ENCODE assay signal across 10 cellular contexts in genomic region chr7:94375713-94376112, GRCh38. TPM values are rescaled to one million over a fixed set of nuclear protein-coding genes. Genes with fewer than 3 reads are reported as not detected.
DNase-seq lines count a peak whose midpoint lies in the region; ATAC-seq, FAIRE-seq and TF ChIP-seq lines count a peak whose summit lies in the region.
"Had no signal": no experiment of that assay in that cellular context is flagged by ENCODE, and none has a peak within 500 bp of the region (broad histone marks: within the 10 kb centered on the region; RNA-seq: fewer than 3 reads in every experiment).

No MANE protein-coding gene starts in this region.

- H3K36me3 ChIP-seq in esophagus muscularis mucosa, result no peaks in the 10 kb centered on the region
- H3K36me3 ChIP-seq in mucosa of rectum (ENCODE audit: control insufficient read depth in 2 of 2, insufficient read depth in 2 of 2, low read length in 2 of 2), result no peaks in the 10 kb centered on the region
- no peaks in the 10 kb centered on the region for H3K36me3 ChIP-seq in aorta (ENCODE audit: control insufficient read depth in 1 of 2, insufficient read depth in 2 of 2, low read length in 1 of 2)

- no peak for TF ChIP-seq POLR2A in esophagus muscularis mucosa (IDR thresholded peaks at IDR 0.05; ENCODE audit: low read depth)
- TF ChIP-seq POLR2A in GM12891 (IDR thresholded peaks at IDR 0.05; ENCODE audit: low read depth, low read length), result no peak

- peaks cover 0 to 3% of the 10 kb centered on the region in 2 donors for H3K27me3 Mint-ChIP-seq in natural killer cell (ENCODE audit: low read depth in 2 of 2)
- H3K27me3 Mint-ChIP-seq: stimulated activated naive CD8-positive, alpha-beta T cell treated with anti-CD3 and anti-CD28 coated beads, Interleukin-15, amount 100 ng/mL, for 72 hours had no signal

- no peak for TF ChIP-seq EP300 in esophagus muscularis mucosa (IDR thresholded peaks at IDR 0.05)

- H3K4me3 ChIP-seq in esophagus muscularis mucosa, result peak overlapping the region; percentile 30 to 43 (median 37)
- H3K4me3 ChIP-seq in mucosa of rectum (ENCODE audit: low read length in 2 of 2), result peak overlapping the region in 1 of 2 donors; percentile 34
- H3K4me3 ChIP-seq in aorta (ENCODE audit: low read length in 2 of 2), result peak overlapping the region; percentile 26 to 63

- H3K4me1 ChIP-seq in esophagus muscularis mucosa (peaks cover 17 to 54% (median 40%) of the 10 kb centered on the region in 4 donors), mucosa of rectum (ENCODE audit: control insufficient read depth in 2 of 2, insufficient read depth in 2 of 2, low read length in 2 of 2) (peaks cover 0 to 3% of the 10 kb centered on the region in 2 donors), aorta (ENCODE audit: control insufficient read depth in 1 of 2, insufficient read depth in 2 of 2, low read length in 2 of 2) (peaks cover 0 to 11% of the 10 kb centered on the region in 2 donors)

- H3K27ac Mint-ChIP-seq in natural killer cell, result no peak overlapping the region
- H3K27ac Mint-ChIP-seq: stimulated activated naive CD8-positive, alpha-beta T cell treated with anti-CD3 and anti-CD28 coated beads, Interleukin-15, amount 100 ng/mL, for 72 hours had no signal

- no peaks in the 10 kb centered on the region for H3K9me3 ChIP-seq in esophagus muscularis mucosa
- no peaks in the 10 kb centered on the region for H3K9me3 ChIP-seq in mucosa of rectum (ENCODE audit: control insufficient read depth in 2 of 2, low read length in 2 of 2)
- H3K9me3 ChIP-seq in aorta (ENCODE audit: control insufficient read depth, low read length), result no peaks in the 10 kb centered on the region

- peaks cover 0 to 5% of the 10 kb centered on the region in 2 donors for H3K9me3 Mint-ChIP-seq in natural killer cell
- H3K9me3 Mint-ChIP-seq: stimulated activated naive CD8-positive, alpha-beta T cell treated with anti-CD3 and anti-CD28 coated beads, Interleukin-15, amount 100 ng/mL, for 72 hours had no signal

- FAIRE-seq in GM12891 (lab: Jason Lieb, UNC) (no peak), RCC 7860 (lab: Jason Lieb, UNC) (no peak)

- H3K9ac ChIP-seq in mucosa of rectum (ENCODE audit: low read depth in 1 of 2, low read length in 2 of 2), result peak overlapping the region in 1 of 2 donors; percentile 33

- H3K27ac ChIP-seq in esophagus muscularis mucosa (replicated peaks in 1 of 4) (peak overlapping the region; percentile 83 to 90 (median 86)), mucosa of rectum (ENCODE audit: low read depth in 2 of 2, low read length in 2 of 2) (peak overlapping the region; percentile 80 to 82), aorta (ENCODE audit: low read depth in 1 of 2, low read length in 2 of 2) (peak overlapping the region; percentile 83 to 97)

- H3K27me3 ChIP-seq in esophagus muscularis mucosa, result no peaks in the 10 kb centered on the region
- no peaks in the 10 kb centered on the region for H3K27me3 ChIP-seq in mucosa of rectum (ENCODE audit: control insufficient read depth in 2 of 2, insufficient read depth in 2 of 2, low read length in 2 of 2)
- no peaks in the 10 kb centered on the region for H3K27me3 ChIP-seq in aorta (ENCODE audit: control insufficient read depth in 1 of 2, insufficient read depth in 2 of 2, low read length in 1 of 2)

- no peak overlapping the region for H3K4me3 Mint-ChIP-seq in natural killer cell
- H3K4me3 Mint-ChIP-seq: stimulated activated naive CD8-positive, alpha-beta T cell treated with anti-CD3 and anti-CD28 coated beads, Interleukin-15, amount 100 ng/mL, for 72 hours had no signal

- 27% methylated on average over 1 of the region's 1 CpG for WGBS in esophagus muscularis mucosa
- 1 to 4% methylated on average over 1 of the region's 1 CpG for WGBS in aorta, 2 donors

- ATAC-seq in Right ventricle myocardium inferior (peak; percentile 87), aorta (ENCODE audit: low FRiP score) (peak; percentile 83), natural killer cell (no peak)
- ATAC-seq: stimulated activated naive CD8-positive, alpha-beta T cell treated with anti-CD3 and anti-CD28 coated beads, Interleukin-15, amount 100 ng/mL, for 72 hours had no signal

- no peaks in the 10 kb centered on the region for H3K4me1 Mint-ChIP-seq in natural killer cell
- H3K4me1 Mint-ChIP-seq: stimulated activated naive CD8-positive, alpha-beta T cell treated with anti-CD3 and anti-CD28 coated beads, Interleukin-15, amount 100 ng/mL, for 72 hours had no signal

- intact Hi-C loops in Right ventricle myocardium inferior (cut with DNase I), result loop anchor here (1.0 to 2.0 kb wide), 2 partner anchors 20 to 79 kb away; no protein-coding TSS in a partner anchor
- intact Hi-C loops in cardiac septum (cut with DNase I), result loop anchor here (2.0 kb wide), 1 partner anchor 77 kb away; no protein-coding TSS in a partner anchor
- intact Hi-C loops in esophagus muscularis mucosa (cut with DNase I), result loop anchor here (2.0 to 5.0 kb wide), 2 partner anchors 19 to 78 kb away; partner anchors contain the start of gene COL1A2
- intact Hi-C loops in aorta (cut with DNase I), result loop anchor here (1.0 to 2.0 kb wide), 3 partner anchors 17 to 79 kb away; partner anchors contain the start of gene COL1A2 (in 1 of the 2)
- intact Hi-C loops in natural killer cell (cut with micrococcal nuclease), result no loop called here

- H3K36me3 Mint-ChIP-seq in natural killer cell, result no peaks in the 10 kb centered on the region

- no peak for DNase-seq in Right ventricle myocardium inferior (ENCODE audit: missing footprints)
- no peak for DNase-seq in cardiac septum (ENCODE audit: low spot score)
- no peak for DNase-seq in esophagus muscularis mucosa (ENCODE audit: extremely low spot score)
- DNase-seq in aorta, result no peak
- DNase-seq in natural killer cell, result no peak
- no peak for DNase-seq in GM12891 (ENCODE audit: insufficient read length, low spot score)
- DNase-seq in RCC 7860 (ENCODE audit: low spot score), result no peak
- DNase-seq: 8988T; stimulated activated naive CD8-positive, alpha-beta T cell treated with anti-CD3 and anti-CD28 coated beads, Interleukin-15, amount 100 ng/mL, for 72 hours had no signal

- TF ChIP-seq CTCF in esophagus muscularis mucosa (IDR thresholded peaks at IDR 0.05) (no peak), natural killer cell (IDR thresholded peaks at IDR 0.05) (no peak)

TF ChIP-seq in GM12891, 5 proteins besides CTCF, POLR2A, EP300 and RAD21:
- TF ChIP-seq TAF1 (IDR thresholded peaks at IDR 0.05; ENCODE audit: low read depth, low read length) (no peak), PAX5 (IDR thresholded peaks at IDR 0.05; ENCODE audit: insufficient read depth, low read length, severe bottlenecking) (no peak), POLR2AphosphoS5 (IDR thresholded peaks at IDR 0.05; ENCODE audit: low read depth, low read length) (no peak), POU2F2 (IDR thresholded peaks at IDR 0.05; ENCODE audit: low read depth, low read length) (no peak), SPI1 (IDR thresholded peaks at IDR 0.05; ENCODE audit: low read depth, low read length) (no peak)

RNA-seq across cellular contexts. Expression of gene COL1A2, which starts 19.0 kb away (rescaled TPM):
- 96.6 TPM for total RNA-seq in Right ventricle myocardium inferior
- 170 TPM for total RNA-seq in cardiac septum
- total RNA-seq in esophagus muscularis mucosa, result 100 to 1,000 TPM; 227 to 697 (median 347) TPM
- 1,000 to 10,000 TPM in 1 of 2 donors, 100 to 1,000 TPM in 1; 844 to 1,770 TPM for total RNA-seq in aorta
- 1,000 to 10,000 TPM in 1 of 2 donors, 100 to 1,000 TPM in 1; 282 to 1,047 TPM for polyA plus RNA-seq in aorta
- total RNA-seq in natural killer cell, result not detected
- polyA plus RNA-seq in GM12891 (2012; ENCODE audit: low read depth, missing spikeins), result 0.04 TPM

Comparison
In these comparisons a context has a peak if more than half of its experiments do, and no peak if none do; other contexts are left out.
1. ATAC-seq: peak in Right ventricle myocardium inferior (single experiment) and aorta (single experiment); none in natural killer cell (0 of 3).
2. RNA of gene COL1A2, which starts 19.0 kb away (total RNA-seq): 844 to 1,770 TPM in aorta, 227 to 697 TPM in esophagus muscularis mucosa, 170 TPM in cardiac septum (single experiment) and 96.6 TPM in Right ventricle myocardium inferior (single experiment); not detected in natural killer cell; every median in the first group is over 10 times any median in the second.
3. Peak in every context shown above with its lines, with median percentiles within 50 percentile points of each other: H3K27ac ChIP-seq.